In genomic region chr4:115851918-115852766, GRCh38 we compare ENCODE assay signal across 10 cellular contexts.
DNase-seq lines count a peak whose midpoint lies in the region; ATAC-seq and TF ChIP-seq lines count a peak whose summit lies in the region.
"Had no signal": no experiment of that assay in that cellular context is flagged by ENCODE, and none has a peak within 500 bp of the region (broad histone marks: within the 10 kb centered on the region; RNA-seq: fewer than 3 reads in every experiment).

No MANE protein-coding gene starts in this region.

- H3K4me3 ChIP-seq in left lung, result no peak overlapping the region
- H3K4me3 ChIP-seq: SJSA1, suprapubic skin had no signal

- ATAC-seq in GM18909 (IDR thresholded peaks at IDR 0.05; ENCODE audit: poor library complexity, unreplicated experiment) (peak; percentile 89), HG03045 (IDR thresholded peaks at IDR 0.05; ENCODE audit: unreplicated experiment) (peak; percentile 79), left lung (peak; percentile 86)
- ATAC-seq in activated CD8-positive, alpha-beta T cell treated with anti-CD3 and anti-CD28 coated beads for 36 hours, result no peak

- H3K27me3 Mint-ChIP-seq in activated CD8-positive, alpha-beta T cell treated with anti-CD3 and anti-CD28 coated beads for 36 hours, result no peaks in the 10 kb centered on the region

- CTCF ChIA-PET in activated CD8-positive, alpha-beta T cell treated with anti-CD3 and anti-CD28 coated beads for 36 hours (lab: Charles Lee), result interaction anchor here (1.3 to 1.5 kb wide), 4 partner anchors 9 to 232 kb away, joined by 3 to 4 read pairs (median 3); no protein-coding TSS in a partner anchor

- H3K4me1 Mint-ChIP-seq in activated CD8-positive, alpha-beta T cell treated with anti-CD3 and anti-CD28 coated beads for 36 hours (ENCODE audit: low read depth), result no peaks in the 10 kb centered on the region

- H3K36me3 ChIP-seq in left lung, result no peaks in the 10 kb centered on the region
- H3K36me3 ChIP-seq: SJSA1, suprapubic skin had no signal

- no peak overlapping the region for H3K27ac Mint-ChIP-seq in activated CD8-positive, alpha-beta T cell treated with anti-CD3 and anti-CD28 coated beads for 36 hours

- no peak overlapping the region for H3K4me3 Mint-ChIP-seq in activated CD8-positive, alpha-beta T cell treated with anti-CD3 and anti-CD28 coated beads for 36 hours

- no peaks in the 10 kb centered on the region for H3K36me3 Mint-ChIP-seq in activated CD8-positive, alpha-beta T cell treated with anti-CD3 and anti-CD28 coated beads for 36 hours (ENCODE audit: low read depth)

- H3K4me1 ChIP-seq in left lung, result no peaks in the 10 kb centered on the region
- H3K4me1 ChIP-seq: SJSA1, suprapubic skin had no signal

- no peaks in the 10 kb centered on the region for H3K27me3 ChIP-seq in left lung
- H3K27me3 ChIP-seq: SJSA1, suprapubic skin had no signal

- TF ChIP-seq CTCF in activated CD8-positive, alpha-beta T cell treated with anti-CD3 and anti-CD28 coated beads for 36 hours (IDR thresholded peaks at IDR 0.05), result peak; percentile 12
- peak; percentile 16 to 27 for TF ChIP-seq CTCF in left lung (IDR thresholded peaks at IDR 0.05)

- no peaks in the 10 kb centered on the region for H3K9me3 Mint-ChIP-seq in activated CD8-positive, alpha-beta T cell treated with anti-CD3 and anti-CD28 coated beads for 36 hours

- H3K27ac ChIP-seq in left lung, result no peak overlapping the region
- H3K27ac ChIP-seq: SJSA1, suprapubic skin had no signal

- DNase-seq in D341Med (ENCODE audit: low spot score), result peak; percentile 67
- DNase-seq in NCI-H2029 (lab: John Stamatoyannopoulos, UW), result peak; percentile 28
- peak; percentile 48 for DNase-seq in activated CD8-positive, alpha-beta T cell treated with anti-CD3 and anti-CD28 coated beads for 36 hours
- no peak for DNase-seq in left lung
- no peak for DNase-seq in AG20443 (ENCODE audit: low spot score)
- DNase-seq in ureter (ENCODE audit: low spot score), result no peak

- POLR2A ChIA-PET in activated CD8-positive, alpha-beta T cell treated with anti-CD3 and anti-CD28 coated beads for 36 hours (lab: Charles Lee), result no interaction called here

- intact Hi-C loops in activated CD8-positive, alpha-beta T cell treated with anti-CD3 and anti-CD28 coated beads for 36 hours (cut with micrococcal nuclease), result no loop called here
- intact Hi-C loops in left lung (cut with DNase I), result no loop called here

- H3K9me3 ChIP-seq in left lung, result no peaks in the 10 kb centered on the region
- H3K9me3 ChIP-seq: suprapubic skin had no signal

Comparison
In these comparisons a context has a peak if more than half of its experiments do, and no peak if none do; other contexts are left out.
1. DNase-seq: peak in D341Med (single experiment), NCI-H2029 (single experiment) and activated CD8-positive, alpha-beta T cell treated with anti-CD3 and anti-CD28 coated beads for 36 hours (single experiment); none in left lung (0 of 2), AG20443 (single experiment) and ureter (single experiment).